9 cellular contexts compared by ENCODE assay signal in genomic region chr9:113349434-113350337, GRCh38. TPM values are rescaled to one million over a fixed set of nuclear protein-coding genes. Genes with fewer than 3 reads are reported as not detected.
DNase-seq lines count a peak whose midpoint lies in the region; ATAC-seq, FAIRE-seq and TF ChIP-seq lines count a peak whose summit lies in the region.
"Had no signal": no experiment of that assay in that cellular context is flagged by ENCODE, and none has a peak within 500 bp of the region (broad histone marks: within the 10 kb centered on the region; RNA-seq: fewer than 3 reads in every experiment).

Gene BSPRY, plus strand, starts transcription at chr9:113349541. Its CDS starts 39 bp downstream, at chr9:113349580.

- peaks cover 4% of the 10 kb centered on the region for H3K36me3 Mint-ChIP-seq in activated CD8-positive, alpha-beta memory T cell treated with anti-CD3 and anti-CD28 coated beads, Interleukin-2, amount 10 ng/mL, durations not matched to agents 7 days and 5 days

- CTCF ChIA-PET in activated CD8-positive, alpha-beta memory T cell treated with anti-CD3 and anti-CD28 coated beads, Interleukin-2, amount 10 ng/mL, durations not matched to agents 7 days and 5 days (lab: Charles Lee): interaction anchor here (0.7 to 4.6 kb wide), 11 partner anchors 11 to 237 kb away, joined by 3 to 39 read pairs (median 3); partner anchors contain the start of genes ALAD, CDC26, HDHD3 and SLC31A2

- H3K9me3 ChIP-seq in pancreas: no peaks in the 10 kb centered on the region

- TF ChIP-seq CTCF in 22Rv1 (IDR thresholded peaks at IDR 0.05): 0 out of 2 replicates have a peak, but pooled peaks have one; percentile 6
- no peak for TF ChIP-seq CTCF in foreskin keratinocyte (conservative IDR thresholded peaks at IDR 0.05)
- TF ChIP-seq CTCF in pancreas (IDR thresholded peaks at IDR 0.05): no peak

- peaks cover 6% of the 10 kb centered on the region for H3K27me3 Mint-ChIP-seq in activated CD8-positive, alpha-beta memory T cell treated with anti-CD3 and anti-CD28 coated beads, Interleukin-2, amount 10 ng/mL, durations not matched to agents 7 days and 5 days

- H3K27ac ChIP-seq in 22Rv1: peak within 1 kb of the TSS; percentile 51; the same call in 1 of the 2 replicates
- H3K27ac ChIP-seq in foreskin keratinocyte: no peak within 1 kb of the TSS
- H3K27ac ChIP-seq in pancreas: peak within 1 kb of the TSS; percentile 49 to 80 (median 78)
- H3K27ac ChIP-seq: epithelial cell of prostate had no signal

- peak within 1 kb of the TSS; percentile 78 for H3K4me3 Mint-ChIP-seq in activated CD8-positive, alpha-beta memory T cell treated with anti-CD3 and anti-CD28 coated beads, Interleukin-2, amount 10 ng/mL, durations not matched to agents 7 days and 5 days

- H3K27ac Mint-ChIP-seq in activated CD8-positive, alpha-beta memory T cell treated with anti-CD3 and anti-CD28 coated beads, Interleukin-2, amount 10 ng/mL, durations not matched to agents 7 days and 5 days: peak within 1 kb of the TSS; percentile 72

- H3K27me3 ChIP-seq in foreskin keratinocyte (peaks cover 64% of the 10 kb centered on the region), pancreas (no peaks in the 10 kb centered on the region)

- peaks cover 52% of the 10 kb centered on the region for H3K4me1 Mint-ChIP-seq in activated CD8-positive, alpha-beta memory T cell treated with anti-CD3 and anti-CD28 coated beads, Interleukin-2, amount 10 ng/mL, durations not matched to agents 7 days and 5 days

- no peaks in the 10 kb centered on the region for H3K4me1 ChIP-seq in foreskin keratinocyte
- peaks cover 0 to 5% (median 0%) of the 10 kb centered on the region in 3 donors for H3K4me1 ChIP-seq in pancreas

- DNase-seq in Kasumi-1 (lab: John Stamatoyannopoulos, UW) (peak; percentile 43 to 44), foreskin keratinocyte (no peak), pancreas (peak in 5 of 6 donors; percentile 63 to 85 (median 70)), NCI-H1092 (lab: John Stamatoyannopoulos, UW) (no peak)
- peak; percentile 62 for DNase-seq in activated CD8-positive, alpha-beta memory T cell treated with anti-CD3 and anti-CD28 coated beads, Interleukin-2, amount 10 ng/mL, durations not matched to agents 7 days and 5 days

- peak; percentile 38 for ATAC-seq in GM18867 (IDR thresholded peaks at IDR 0.05; ENCODE audit: unreplicated experiment)
- peak; percentile 68 for ATAC-seq in activated CD8-positive, alpha-beta memory T cell treated with anti-CD3 and anti-CD28 coated beads, Interleukin-2, amount 10 ng/mL, durations not matched to agents 7 days and 5 days
- ATAC-seq in foreskin keratinocyte: peak; percentile 65
- peak; percentile 87 to 95 (median 88) for ATAC-seq in pancreas
- ATAC-seq in HG03521 (IDR thresholded peaks at IDR 0.05; ENCODE audit: unreplicated experiment): no peak

- WGBS in pancreas, 2 donors: 0 to 1% methylated on average over 58 to 80 of the region's 80 CpGs

- H3K36me3 ChIP-seq in pancreas: no peaks in the 10 kb centered on the region

- intact Hi-C loops in pancreas (cut with DNase I): loop anchor here in 2 of 3 donors (10.0 kb wide), 1 partner anchor 45 kb away; no protein-coding TSS in a partner anchor

- peak within 1 kb of the TSS; percentile 81 to 97 (median 92) for H3K4me3 ChIP-seq in pancreas

- no peak for FAIRE-seq in pancreas (lab: Jason Lieb, UNC)

- H3K9me3 Mint-ChIP-seq in activated CD8-positive, alpha-beta memory T cell treated with anti-CD3 and anti-CD28 coated beads, Interleukin-2, amount 10 ng/mL, durations not matched to agents 7 days and 5 days (ENCODE audit: low read depth): no peaks in the 10 kb centered on the region

RNA-seq across cellular contexts. Expression of gene BSPRY, which starts in this region (rescaled TPM):
- total RNA-seq in activated CD8-positive, alpha-beta memory T cell treated with anti-CD3 and anti-CD28 coated beads, Interleukin-2, amount 10 ng/mL, durations not matched to agents 7 days and 5 days: 1 to 10 TPM; 6.0 to 7.2 TPM
- total RNA-seq in foreskin keratinocyte: 0.04 TPM in 1 of 2 replicates, not detected in the other
- 0.03 and 0.06 TPM in 2 replicates for polyA plus RNA-seq in foreskin keratinocyte
- total RNA-seq in pancreas: 10 to 100 TPM; 15.2 to 35.9 (median 22.7) TPM
- 10 to 100 TPM; 12.5 to 19.7 TPM for polyA plus RNA-seq in pancreas

Comparison
In these comparisons a context has a peak if more than half of its experiments do, and no peak if none do; other contexts are left out.
1. RNA of gene BSPRY (polyA plus RNA-seq): 12.5 to 19.7 TPM in pancreas; 0.03 to 0.06 TPM in foreskin keratinocyte; every median in the first group is over 10 times any median in the second.
2. Peak in ATAC-seq in foreskin keratinocyte; RNA of the gene not detected or under 1 TPM.
3. DNase-seq: peak in Kasumi-1 (2 of 2), activated CD8-positive, alpha-beta memory T cell treated with anti-CD3 and anti-CD28 coated beads, Interleukin-2, amount 10 ng/mL, durations not matched to agents 7 days and 5 days (single experiment) and pancreas (5 of 6); none in foreskin keratinocyte (0 of 2) and NCI-H1092 (single experiment).